ENCODE assay signal across 25 cellular contexts in genomic region chr11:133984828-133985227, GRCh38. TPM values are rescaled to one million over a fixed set of nuclear protein-coding genes. Genes with fewer than 3 reads are reported as not detected.
DNase-seq lines count a peak whose midpoint lies in the region; ATAC-seq and TF ChIP-seq lines count a peak whose summit lies in the region.
"Had no signal": no experiment of that assay in that cellular context is flagged by ENCODE, and none has a peak within 500 bp of the region (broad histone marks: within the 10 kb centered on the region; RNA-seq: fewer than 3 reads in every experiment).

No MANE protein-coding gene starts in this region.

- no peak for TF ChIP-seq CTCF in GM06990 (IDR thresholded peaks at IDR 0.05; ENCODE audit: insufficient read depth, low read length, poor library complexity, severe bottlenecking)

- no peaks in the 10 kb centered on the region for H4K20me1 ChIP-seq in Karpas-422 (ENCODE audit: insufficient read depth, low read depth, low read length)

- H3K9me3 ChIP-seq in Karpas-422 (ENCODE audit: low read length) = no peaks in the 10 kb centered on the region
- H3K9me3 ChIP-seq: A549 had no signal

- no peak overlapping the region for H3K4me3 Mint-ChIP-seq in activated T-cell treated with anti-CD3 and anti-CD28 coated beads, Interleukin-2, amount 50 U/mL, for 4 hours
- H3K4me3 Mint-ChIP-seq: CD8-positive, alpha-beta T cell had no signal

- H3K27me3 ChIP-seq in GM06990 (replicated peaks; ENCODE audit: control insufficient read depth, insufficient read depth, low read length) (no peaks in the 10 kb centered on the region), Karpas-422 (ENCODE audit: low read length) (no peaks in the 10 kb centered on the region)

- no peaks in the 10 kb centered on the region for H3K36me3 Mint-ChIP-seq in activated T-cell treated with anti-CD3 and anti-CD28 coated beads, Interleukin-2, amount 50 U/mL, for 4 hours (ENCODE audit: insufficient read depth)
- H3K36me3 Mint-ChIP-seq: CD8-positive, alpha-beta T cell had no signal

- no peaks in the 10 kb centered on the region for H3K4me1 Mint-ChIP-seq in activated T-cell treated with anti-CD3 and anti-CD28 coated beads, Interleukin-2, amount 50 U/mL, for 4 hours (ENCODE audit: low read depth)

- no peak overlapping the region for H2AFZ ChIP-seq in Karpas-422 (ENCODE audit: low read length)

- no peaks in the 10 kb centered on the region for H3K9me3 Mint-ChIP-seq in activated T-cell treated with anti-CD3 and anti-CD28 coated beads, Interleukin-2, amount 50 U/mL, for 4 hours
- H3K9me3 Mint-ChIP-seq: CD8-positive, alpha-beta T cell had no signal

- H3K9me2 ChIP-seq in Karpas-422 (replicated peaks; ENCODE audit: insufficient read depth, low read length) = no peaks in the 10 kb centered on the region

- H3K4me3 ChIP-seq in GM06990 (replicated peaks; ENCODE audit: low read depth, low read length) = no peak overlapping the region
- peak overlapping the region; percentile 41; the same call in 1 of the 2 replicates for H3K4me3 ChIP-seq in Karpas-422 (ENCODE audit: low read length)
- H3K4me3 ChIP-seq: A549 had no signal

- peak; percentile 76 for ATAC-seq in GM18502 (IDR thresholded peaks at IDR 0.05; ENCODE audit: poor library complexity, unreplicated experiment)
- peak; percentile 66 for ATAC-seq in GM21529 (IDR thresholded peaks at IDR 0.05; ENCODE audit: unreplicated experiment)
- ATAC-seq in activated T-cell treated with anti-CD3 and anti-CD28 coated beads, Interleukin-2, amount 50 U/mL, for 4 hours = no peak
- ATAC-seq: A549; CD8-positive, alpha-beta T cell had no signal

- H3K36me3 ChIP-seq in GM06990 (ENCODE audit: control insufficient read depth, insufficient read depth, low read length) (no peaks in the 10 kb centered on the region), Karpas-422 (ENCODE audit: insufficient read depth, low read length) (no peaks in the 10 kb centered on the region)

- no peaks in the 10 kb centered on the region for H3K79me2 ChIP-seq in Karpas-422 (ENCODE audit: low read length)

- H3K27me3 Mint-ChIP-seq in activated T-cell treated with anti-CD3 and anti-CD28 coated beads, Interleukin-2, amount 50 U/mL, for 4 hours (ENCODE audit: low read depth) = peaks cover 4% of the 10 kb centered on the region

- peak overlapping the region; percentile 62 for H3K4me2 ChIP-seq in Karpas-422 (ENCODE audit: low read depth, low read length, poor library complexity, severe bottlenecking)
- H3K4me2 ChIP-seq: A549 had no signal

- peak; percentile 26 for DNase-seq in GM06990 (ENCODE audit: extremely low read depth, insufficient read length)
- peak; percentile 64 for DNase-seq in Karpas-422
- no peak for DNase-seq in activated T-cell treated with anti-CD3 and anti-CD28 coated beads, Interleukin-2, amount 50 U/mL, for 4 hours
- no peak for DNase-seq in NOMO-1 treated with dmso at 0.1 percent for 144 hours (lab: John Stamatoyannopoulos, UW; ENCODE audit: unreplicated experiment)
- DNase-seq in activated T-cell treated with anti-CD3 and anti-CD28 coated beads, Interleukin-2, amount 50 U/mL, for 48 hours = no peak
- no peak for DNase-seq in NCI-H2107 (lab: John Stamatoyannopoulos, UW)
- DNase-seq: Calu3; CD8-positive, alpha-beta T cell; GF-D8; GOT3; MM.1S; NCI-H1092 treated with DMSO at 0.1 percent for 48 hours; NCI-H146; NCI-H2029 treated with DMSO at 0.1 percent for 48 hours; NCI-H2171 treated with DMSO at 0.1 percent for 48 hours; NCI-H510A; NCI-H748 treated with DMSO at 0.1 percent for 48 hours; NK-92 treated with Interleukin-12 subunit alpha and Interleukin-12 subunit beta, amount 100 ng/mL, for 24 hours; OCI-M1; T-helper 1 cell; T-helper 9 cell had no signal

- H3K27ac ChIP-seq in Karpas-422 (ENCODE audit: low read length) = peak overlapping the region; percentile 45
- H3K27ac ChIP-seq: A549, RWPE1 had no signal

- H3K9ac ChIP-seq in Karpas-422 (ENCODE audit: low read length) = peak overlapping the region; percentile 43

- peaks cover 44% of the 10 kb centered on the region for H3K4me1 ChIP-seq in Karpas-422 (ENCODE audit: low read length)
- H3K4me1 ChIP-seq: A549 had no signal

RNA-seq across cellular contexts. Expression of gene IGSF9B, which starts 28.1 kb away (rescaled TPM):
- total RNA-seq in Karpas-422 (2014; rRNA removed; shearing (Covaris generic); ENCODE audit: low replicate concordance) = 3.5 and 5.6 TPM in 2 replicates
- 10 to 100 TPM; 18.7 to 22.3 (median 22.1) TPM for total RNA-seq in activated T-cell treated with anti-CD3 and anti-CD28 coated beads, Interleukin-2, amount 50 U/mL, for 4 hours

Comparison
In these comparisons a context has a peak if more than half of its experiments do, and no peak if none do; other contexts are left out.
1. DNase-seq: peak in GM06990 (single experiment) and Karpas-422 (single experiment); none in activated T-cell treated with anti-CD3 and anti-CD28 coated beads, Interleukin-2, amount 50 U/mL, for 4 hours (single experiment), NOMO-1 treated with dmso at 0.1 percent for 144 hours (single experiment), activated T-cell treated with anti-CD3 and anti-CD28 coated beads, Interleukin-2, amount 50 U/mL, for 48 hours (0 of 2) and NCI-H2107 (single experiment).
2. ATAC-seq: peak in GM18502 (single experiment) and GM21529 (single experiment); none in activated T-cell treated with anti-CD3 and anti-CD28 coated beads, Interleukin-2, amount 50 U/mL, for 4 hours (0 of 2).